In genomic region chr7:101162551-101163280, GRCh38 we compare ENCODE assay signal across 8 cellular contexts. TPM values are rescaled to one million over a fixed set of nuclear protein-coding genes. Genes with fewer than 3 reads are reported as not detected.
DNase-seq lines count a peak whose midpoint lies in the region; ATAC-seq and TF ChIP-seq lines count a peak whose summit lies in the region.

No MANE protein-coding gene starts in this region.

- TF ChIP-seq CTCF in AG10803 (conservative IDR thresholded peaks at IDR 0.05; ENCODE audit: low read length) (no peak), astrocyte of the cerebellum (IDR thresholded peaks at IDR 0.05; ENCODE audit: low read depth, low read length, missing control alignments) (no peak), tibial nerve (IDR thresholded peaks at IDR 0.05) (no peak)

- H3K4me1 Mint-ChIP-seq in immature natural killer cell: peaks cover 15 to 16% of the 10 kb centered on the region in 2 donors

- H3K9me3 Mint-ChIP-seq in immature natural killer cell: peaks cover 0 to 4% (median 0%) of the 10 kb centered on the region in 6 donors

- peaks cover 3 to 40% (median 6%) of the 10 kb centered on the region in 3 donors for H3K36me3 ChIP-seq in tibial nerve

- H3K9me3 ChIP-seq in tibial nerve: no peaks in the 10 kb centered on the region

- H3K27me3 ChIP-seq in tibial nerve: peaks cover 7 to 79% of the 10 kb centered on the region in 2 donors

- in situ Hi-C loops in GM18951 (cut with MboI; ENCODE audit: low sequenced_read_pairs, unreplicated experiment) (no loop called here), astrocyte of the cerebellum (cut with HindIII; ENCODE audit: low sequenced_read_pairs) (no loop called here)

- no peak for TF ChIP-seq EP300 in tibial nerve (IDR thresholded peaks at IDR 0.05)

- H3K4me3 Mint-ChIP-seq in immature natural killer cell: peak overlapping the region; percentile 67 to 80 (median 76)

- peak; percentile 42 for DNase-seq in AG10803 (ENCODE audit: low read depth)
- peak; percentile 35 to 85 for DNase-seq in NCI-H526 (lab: John Stamatoyannopoulos, UW)
- DNase-seq in astrocyte of the cerebellum (ENCODE audit: low read depth): no peak
- DNase-seq in immature natural killer cell: no peak
- DNase-seq in tibial nerve (ENCODE audit: low spot score in 2 of 2): no peak
- no peak for DNase-seq in NK-92 treated with Interleukin-12 subunit alpha and Interleukin-12 subunit beta, amount 100 ng/mL, for 24 hours (lab: John Stamatoyannopoulos, UW)

- H3K27ac ChIP-seq in tibial nerve: no peak overlapping the region

- H3K36me3 Mint-ChIP-seq in immature natural killer cell: peaks cover 0 to 5% (median 0%) of the 10 kb centered on the region in 3 donors

- H3K4me1 ChIP-seq in tibial nerve: peaks cover 0 to 48% (median 28%) of the 10 kb centered on the region in 4 donors

- TF ChIP-seq POLR2A in GM18951 (IDR thresholded peaks at IDR 0.05; ENCODE audit: extremely low read depth, insufficient read depth, insufficient read length): peak; percentile 28
- TF ChIP-seq POLR2A in tibial nerve (IDR thresholded peaks at IDR 0.05): no peak

- 0 out of 2 replicates have a peak overlapping the region, but pooled peaks have one; percentile 17 for H3K4me3 ChIP-seq in AG10803 (ENCODE audit: low read length)
- H3K4me3 ChIP-seq in astrocyte of the cerebellum (ENCODE audit: low read depth, low read length): peak overlapping the region; percentile 28
- peak overlapping the region in 3 of 4 donors; percentile 1 to 44 (median 33) for H3K4me3 ChIP-seq in tibial nerve

- H3K27me3 Mint-ChIP-seq in immature natural killer cell (ENCODE audit: low read depth in 3 of 3): peaks cover 26 to 39% (median 36%) of the 10 kb centered on the region in 3 donors

- ATAC-seq in GM21447 (IDR thresholded peaks at IDR 0.05; ENCODE audit: unreplicated experiment): no peak

- no peak overlapping the region for H3K27ac Mint-ChIP-seq in immature natural killer cell

- 2 to 3% methylated on average over 10 to 41 of the region's 74 CpGs for WGBS in tibial nerve, 2 donors

RNA-seq across cellular contexts. Expression of gene VGF, which starts 2.7 kb away (rescaled TPM):
- polyA plus RNA-seq in immature natural killer cell: not detected
- total RNA-seq in tibial nerve: 1 to 10 TPM in 1 of 4 donors, not detected in 3; 1.0 TPM

RNA-seq across cellular contexts. Expression of gene AP1S1, which starts 8.4 kb away (rescaled TPM):
- 1 to 10 TPM; 3.3 to 6.0 (median 3.6) TPM for polyA plus RNA-seq in immature natural killer cell
- 10 to 100 TPM; 14.5 to 35.4 (median 22.7) TPM for total RNA-seq in tibial nerve

RNA-seq across cellular contexts. Expression of gene NAT16, which starts 17.4 kb away (rescaled TPM):
- not detected for polyA plus RNA-seq in immature natural killer cell
- not detected for total RNA-seq in tibial nerve

RNA-seq across cellular contexts. Expression of gene SERPINE1, which starts 35.8 kb away (rescaled TPM):
- polyA plus RNA-seq in immature natural killer cell: 1 to 10 TPM in 2 of 3 donors, not detected in 1; 1.4 to 1.5 TPM
- total RNA-seq in tibial nerve: 10 to 100 TPM in 2 of 4 donors, 1 to 10 TPM in 2; 3.3 to 13.9 (median 8.1) TPM

RNA-seq across cellular contexts. Expression of gene MOGAT3, which starts 38.1 kb away (rescaled TPM):
- polyA plus RNA-seq in immature natural killer cell: not detected
- total RNA-seq in tibial nerve: not detected

Comparison
In these comparisons a context has a peak if more than half of its experiments do, and no peak if none do; other contexts are left out.
1. DNase-seq: peak in AG10803 (single experiment) and NCI-H526 (2 of 2); none in astrocyte of the cerebellum (single experiment), immature natural killer cell (0 of 3), tibial nerve (0 of 2) and NK-92 treated with Interleukin-12 subunit alpha and Interleukin-12 subunit beta, amount 100 ng/mL, for 24 hours (single experiment).
2. Peak in every context shown above with its lines, with median percentiles within 50 percentile points of each other: H3K4me3 ChIP-seq.